Comparison of ENCODE assay signal across 19 cellular contexts in the genomic region with DNA sequence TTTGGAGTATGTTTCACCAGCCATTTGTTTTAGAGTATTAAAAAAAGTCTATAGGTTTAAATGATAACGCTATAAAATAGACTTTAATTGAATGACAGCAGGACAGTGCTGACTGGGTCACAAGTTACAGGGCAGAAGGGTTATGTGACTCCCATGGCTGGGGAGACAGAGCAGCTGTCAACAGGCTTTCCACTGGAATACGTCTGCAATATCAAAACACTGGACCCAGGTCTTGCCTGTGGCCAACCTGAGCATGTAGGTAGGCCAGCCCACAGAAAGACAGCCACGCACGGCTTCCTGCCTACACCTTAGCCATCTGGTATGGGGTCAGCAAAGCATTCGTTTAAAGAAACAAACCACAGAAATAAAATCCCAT.
A peak's percentile ranks its signal among the peaks of the same experiment; 100 is the strongest.
DNase-seq lines count a peak whose midpoint lies in the region; ATAC-seq and TF ChIP-seq lines count a peak whose summit lies in the region.
"Had no signal": no experiment of that assay in that cellular context is flagged by ENCODE, and none has a peak within 500 bp of the region (broad histone marks: within the 10 kb centered on the region; RNA-seq: fewer than 3 reads in every experiment).

No MANE protein-coding gene starts in this region.

- ATAC-seq in CD4-positive, alpha-beta T cell (ENCODE audit: poor library complexity): no peak
- ATAC-seq in GM21447 (IDR thresholded peaks at IDR 0.05; ENCODE audit: unreplicated experiment) (peak; percentile 15), HG02973 (IDR thresholded peaks at IDR 0.05; ENCODE audit: unreplicated experiment) (no peak)
- ATAC-seq in naive thymus-derived CD8-positive, alpha-beta T cell: no peak
- ATAC-seq: HCT116, PC-3, T-helper 17 cell had no signal

- intact Hi-C loops in CD4-positive, alpha-beta T cell (cut with DNase I, micrococcal nuclease): loop anchor here in 1 of 2 experiments (10.0 kb wide), 1 partner anchor 70 kb away; no protein-coding TSS in a partner anchor
- intact Hi-C loops in breast epithelium (cut with DNase I; ENCODE audit: low total_unique reads): no loop called here

- H3K27ac Mint-ChIP-seq in CD4-positive, alpha-beta T cell: peak overlapping the region; percentile 66
- peak overlapping the region in 9 of 10 donors; percentile 5 to 86 (median 40) for H3K27ac Mint-ChIP-seq in naive thymus-derived CD8-positive, alpha-beta T cell
- H3K27ac Mint-ChIP-seq: dendritic cell treated with granulocyte-macrophage colony-stimulating factor and Interleukin-4, amounts not matched to agents 40 ng/mL and 50 ng/mL, for 4 days had no signal

- H3K9me3 ChIP-seq in CD4-positive, alpha-beta T cell (ENCODE audit: control insufficient read depth, low read length): no peaks in the 10 kb centered on the region
- no peaks in the 10 kb centered on the region for H3K9me3 ChIP-seq in breast epithelium
- H3K9me3 ChIP-seq: SJCRH30, suprapubic skin had no signal

- H3K4me3 Mint-ChIP-seq in CD4-positive, alpha-beta T cell: no peak overlapping the region
- no peak overlapping the region for H3K4me3 Mint-ChIP-seq in naive thymus-derived CD8-positive, alpha-beta T cell
- H3K4me3 Mint-ChIP-seq: dendritic cell treated with granulocyte-macrophage colony-stimulating factor and Interleukin-4, amounts not matched to agents 40 ng/mL and 50 ng/mL, for 4 days; T-helper 17 cell had no signal

- H3K36me3 ChIP-seq in breast epithelium: peaks cover 10% of the 10 kb centered on the region
- H3K36me3 ChIP-seq: SJCRH30 had no signal

- TF ChIP-seq POLR2A in breast epithelium (IDR thresholded peaks at IDR 0.05): no peak

- no peaks in the 10 kb centered on the region for H3K27me3 ChIP-seq in CD4-positive, alpha-beta T cell (ENCODE audit: control insufficient read depth, insufficient read depth, low read length)
- no peaks in the 10 kb centered on the region for H3K27me3 ChIP-seq in breast epithelium
- H3K27me3 ChIP-seq: SJCRH30, suprapubic skin had no signal

- CTCF ChIA-PET in CD4-positive, alpha-beta T cell (lab: Charles Lee): no interaction called here

- DNase-seq in CD4-positive, alpha-beta T cell: no peak
- peak; percentile 31 for DNase-seq in germinal center (ENCODE audit: low spot score)
- DNase-seq in naive thymus-derived CD8-positive, alpha-beta T cell: no peak
- DNase-seq in breast epithelium (ENCODE audit: low spot score in 2 of 2): no peak
- DNase-seq in T-helper 1 cell: no peak
- no peak for DNase-seq in GM13977 (ENCODE audit: low spot score)
- DNase-seq: activated CD4-positive, alpha-beta T cell treated with anti-CD3 and anti-CD28 coated beads, Interleukin-2, amount 50 U/mL, for 1 hour; activated CD8-positive, alpha-beta memory T cell treated with anti-CD3 and anti-CD28 coated beads, Interleukin-2, amount 50 U/mL, for 48 hours; DMS53; mammary epithelial cell; NCI-H1105 treated with DMSO at 0.1 percent for 48 hours; PC-3; SJCRH30; T-helper 17 cell had no signal

- POLR2A ChIA-PET in CD4-positive, alpha-beta T cell (lab: Charles Lee): no interaction called here
- POLR2A ChIA-PET in naive thymus-derived CD8-positive, alpha-beta T cell (lab: Charles Lee): interaction anchor here (1.0 to 1.2 kb wide), 3 partner anchors 18 to 123 kb away, joined by 3 to 7 read pairs (median 3); no protein-coding TSS in a partner anchor

- TF ChIP-seq CTCF in CD4-positive, alpha-beta T cell (IDR thresholded peaks at IDR 0.05): no peak
- TF ChIP-seq CTCF in breast epithelium (IDR thresholded peaks at IDR 0.05) (no peak), GM13977 (IDR thresholded peaks at IDR 0.05; ENCODE audit: extremely low read depth, insufficient read depth, missing control alignments) (no peak)

- no peaks in the 10 kb centered on the region for H3K9me3 Mint-ChIP-seq in CD4-positive, alpha-beta T cell
- H3K9me3 Mint-ChIP-seq in naive thymus-derived CD8-positive, alpha-beta T cell: no peaks in the 10 kb centered on the region
- H3K9me3 Mint-ChIP-seq: dendritic cell treated with granulocyte-macrophage colony-stimulating factor and Interleukin-4, amounts not matched to agents 40 ng/mL and 50 ng/mL, for 4 days had no signal

- H3K27ac ChIP-seq in CD4-positive, alpha-beta T cell (ENCODE audit: low read depth, low read length): no peak overlapping the region
- no peak overlapping the region for H3K27ac ChIP-seq in breast epithelium
- H3K27ac ChIP-seq: SJCRH30, suprapubic skin had no signal

- H3K36me3 Mint-ChIP-seq in CD4-positive, alpha-beta T cell (ENCODE audit: low read depth): peaks cover 81% of the 10 kb centered on the region
- peaks cover 5 to 70% (median 13%) of the 10 kb centered on the region in 3 donors for H3K36me3 Mint-ChIP-seq in naive thymus-derived CD8-positive, alpha-beta T cell

- H3K27me3 Mint-ChIP-seq in CD4-positive, alpha-beta T cell: no peaks in the 10 kb centered on the region
- H3K27me3 Mint-ChIP-seq in naive thymus-derived CD8-positive, alpha-beta T cell: no peaks in the 10 kb centered on the region
- H3K27me3 Mint-ChIP-seq: dendritic cell treated with granulocyte-macrophage colony-stimulating factor and Interleukin-4, amounts not matched to agents 40 ng/mL and 50 ng/mL, for 4 days; T-helper 17 cell had no signal

- in situ Hi-C loops in GM13977 (cut with MboI; ENCODE audit: low pct_unique_long_range_greater_than_20kb, low sequenced_read_pairs, unreplicated experiment): no loop called here

- H3K4me1 Mint-ChIP-seq in CD4-positive, alpha-beta T cell (ENCODE audit: low read depth): peaks cover 34% of the 10 kb centered on the region
- peaks cover 17 to 39% (median 29%) of the 10 kb centered on the region in 4 donors for H3K4me1 Mint-ChIP-seq in naive thymus-derived CD8-positive, alpha-beta T cell

- H3K4me3 ChIP-seq in breast epithelium: no peak overlapping the region
- H3K4me3 ChIP-seq: SJCRH30, suprapubic skin had no signal

- no peaks in the 10 kb centered on the region for H3K4me1 ChIP-seq in breast epithelium
- H3K4me1 ChIP-seq: SJCRH30 had no signal
